ENCODE assay signal across 1 cellular context in the genomic region with DNA sequence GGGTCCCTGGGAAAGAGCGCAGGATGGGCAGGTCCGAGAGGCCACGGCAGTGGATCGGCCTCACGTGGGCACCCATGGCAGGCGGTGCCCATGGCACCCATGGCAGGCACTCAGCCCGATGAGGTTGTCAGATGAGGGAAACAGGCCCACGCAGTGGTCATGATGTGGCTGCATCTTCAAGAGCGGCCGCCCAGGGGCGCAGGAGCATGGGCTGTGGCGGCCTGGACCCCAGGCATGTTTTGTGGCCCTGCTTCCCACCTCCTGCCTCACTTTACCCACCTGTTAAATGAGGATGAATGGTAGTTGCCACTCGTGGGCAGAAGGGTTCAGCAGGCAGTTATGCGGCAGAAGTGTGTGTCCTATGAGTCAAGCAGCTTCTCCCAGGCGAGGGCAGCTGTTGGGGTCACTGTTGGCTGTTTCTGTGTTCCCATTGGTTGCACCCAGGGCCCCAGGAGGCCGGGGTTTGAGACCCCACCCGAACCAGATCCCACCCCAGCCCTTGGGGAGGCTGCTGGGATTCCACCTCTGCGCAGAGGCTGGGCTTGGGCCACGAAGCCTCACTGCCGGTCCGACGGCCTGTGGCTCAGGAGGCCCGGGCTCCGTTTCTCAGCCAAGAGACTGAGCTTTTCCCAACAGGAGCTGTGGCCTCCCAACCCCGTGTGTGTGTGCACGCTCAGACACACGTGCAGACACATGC.
TF ChIP-seq lines count a peak whose summit lies in the region.

No MANE protein-coding gene starts in this region.

TF ChIP-seq in H1, 55 proteins besides CTCF, POLR2A, EP300 and RAD21:
- TF ChIP-seq CHD1 (IDR thresholded peaks at IDR 0.05; ENCODE audit: low read depth, low read length) (no peak), JUN (IDR thresholded peaks at IDR 0.05; ENCODE audit: low read depth, low read length) (no peak), GABPA (IDR thresholded peaks at IDR 0.05; ENCODE audit: borderline replicate concordance, insufficient read depth, low read length) (no peak), RBBP5 (IDR thresholded peaks at IDR 0.05; ENCODE audit: borderline replicate concordance, low read depth, low read length) (no peak), CHD2 (IDR thresholded peaks at IDR 0.05; ENCODE audit: low read length) (no peak), MAX (IDR thresholded peaks at IDR 0.05) (no peak), NANOG (IDR thresholded peaks at IDR 0.05; ENCODE audit: insufficient read depth, low read depth, low read length, poor library complexity, severe bottlenecking) (no peak), BACH1 (IDR thresholded peaks at IDR 0.05; ENCODE audit: low read length) (no peak), CREB1 (IDR thresholded peaks at IDR 0.05) (no peak), SRF (IDR thresholded peaks at IDR 0.05; ENCODE audit: low read depth, low read length) (no peak), TCF12 (IDR thresholded peaks at IDR 0.05; ENCODE audit: low read depth, low read length) (no peak), JUND (IDR thresholded peaks at IDR 0.05; ENCODE audit: low read length) (no peak), KDM4A (IDR thresholded peaks at IDR 0.05; ENCODE audit: low read depth, low read length, severe bottlenecking) (no peak), POU5F1 (IDR thresholded peaks at IDR 0.05; ENCODE audit: low read depth, low read length) (no peak), HDAC2 (IDR thresholded peaks at IDR 0.05; ENCODE audit: borderline replicate concordance in 1 of 2, low read depth in 2 of 2, low read length in 2 of 2) (no peak), TAF7 (optimal IDR thresholded peaks at IDR 0.05; ENCODE audit: borderline replicate concordance, low read depth, low read length) (no peak), HDAC6 (IDR thresholded peaks at IDR 0.05; ENCODE audit: low read depth, low read length) (no peak)
- TF ChIP-seq, protein P1, sequence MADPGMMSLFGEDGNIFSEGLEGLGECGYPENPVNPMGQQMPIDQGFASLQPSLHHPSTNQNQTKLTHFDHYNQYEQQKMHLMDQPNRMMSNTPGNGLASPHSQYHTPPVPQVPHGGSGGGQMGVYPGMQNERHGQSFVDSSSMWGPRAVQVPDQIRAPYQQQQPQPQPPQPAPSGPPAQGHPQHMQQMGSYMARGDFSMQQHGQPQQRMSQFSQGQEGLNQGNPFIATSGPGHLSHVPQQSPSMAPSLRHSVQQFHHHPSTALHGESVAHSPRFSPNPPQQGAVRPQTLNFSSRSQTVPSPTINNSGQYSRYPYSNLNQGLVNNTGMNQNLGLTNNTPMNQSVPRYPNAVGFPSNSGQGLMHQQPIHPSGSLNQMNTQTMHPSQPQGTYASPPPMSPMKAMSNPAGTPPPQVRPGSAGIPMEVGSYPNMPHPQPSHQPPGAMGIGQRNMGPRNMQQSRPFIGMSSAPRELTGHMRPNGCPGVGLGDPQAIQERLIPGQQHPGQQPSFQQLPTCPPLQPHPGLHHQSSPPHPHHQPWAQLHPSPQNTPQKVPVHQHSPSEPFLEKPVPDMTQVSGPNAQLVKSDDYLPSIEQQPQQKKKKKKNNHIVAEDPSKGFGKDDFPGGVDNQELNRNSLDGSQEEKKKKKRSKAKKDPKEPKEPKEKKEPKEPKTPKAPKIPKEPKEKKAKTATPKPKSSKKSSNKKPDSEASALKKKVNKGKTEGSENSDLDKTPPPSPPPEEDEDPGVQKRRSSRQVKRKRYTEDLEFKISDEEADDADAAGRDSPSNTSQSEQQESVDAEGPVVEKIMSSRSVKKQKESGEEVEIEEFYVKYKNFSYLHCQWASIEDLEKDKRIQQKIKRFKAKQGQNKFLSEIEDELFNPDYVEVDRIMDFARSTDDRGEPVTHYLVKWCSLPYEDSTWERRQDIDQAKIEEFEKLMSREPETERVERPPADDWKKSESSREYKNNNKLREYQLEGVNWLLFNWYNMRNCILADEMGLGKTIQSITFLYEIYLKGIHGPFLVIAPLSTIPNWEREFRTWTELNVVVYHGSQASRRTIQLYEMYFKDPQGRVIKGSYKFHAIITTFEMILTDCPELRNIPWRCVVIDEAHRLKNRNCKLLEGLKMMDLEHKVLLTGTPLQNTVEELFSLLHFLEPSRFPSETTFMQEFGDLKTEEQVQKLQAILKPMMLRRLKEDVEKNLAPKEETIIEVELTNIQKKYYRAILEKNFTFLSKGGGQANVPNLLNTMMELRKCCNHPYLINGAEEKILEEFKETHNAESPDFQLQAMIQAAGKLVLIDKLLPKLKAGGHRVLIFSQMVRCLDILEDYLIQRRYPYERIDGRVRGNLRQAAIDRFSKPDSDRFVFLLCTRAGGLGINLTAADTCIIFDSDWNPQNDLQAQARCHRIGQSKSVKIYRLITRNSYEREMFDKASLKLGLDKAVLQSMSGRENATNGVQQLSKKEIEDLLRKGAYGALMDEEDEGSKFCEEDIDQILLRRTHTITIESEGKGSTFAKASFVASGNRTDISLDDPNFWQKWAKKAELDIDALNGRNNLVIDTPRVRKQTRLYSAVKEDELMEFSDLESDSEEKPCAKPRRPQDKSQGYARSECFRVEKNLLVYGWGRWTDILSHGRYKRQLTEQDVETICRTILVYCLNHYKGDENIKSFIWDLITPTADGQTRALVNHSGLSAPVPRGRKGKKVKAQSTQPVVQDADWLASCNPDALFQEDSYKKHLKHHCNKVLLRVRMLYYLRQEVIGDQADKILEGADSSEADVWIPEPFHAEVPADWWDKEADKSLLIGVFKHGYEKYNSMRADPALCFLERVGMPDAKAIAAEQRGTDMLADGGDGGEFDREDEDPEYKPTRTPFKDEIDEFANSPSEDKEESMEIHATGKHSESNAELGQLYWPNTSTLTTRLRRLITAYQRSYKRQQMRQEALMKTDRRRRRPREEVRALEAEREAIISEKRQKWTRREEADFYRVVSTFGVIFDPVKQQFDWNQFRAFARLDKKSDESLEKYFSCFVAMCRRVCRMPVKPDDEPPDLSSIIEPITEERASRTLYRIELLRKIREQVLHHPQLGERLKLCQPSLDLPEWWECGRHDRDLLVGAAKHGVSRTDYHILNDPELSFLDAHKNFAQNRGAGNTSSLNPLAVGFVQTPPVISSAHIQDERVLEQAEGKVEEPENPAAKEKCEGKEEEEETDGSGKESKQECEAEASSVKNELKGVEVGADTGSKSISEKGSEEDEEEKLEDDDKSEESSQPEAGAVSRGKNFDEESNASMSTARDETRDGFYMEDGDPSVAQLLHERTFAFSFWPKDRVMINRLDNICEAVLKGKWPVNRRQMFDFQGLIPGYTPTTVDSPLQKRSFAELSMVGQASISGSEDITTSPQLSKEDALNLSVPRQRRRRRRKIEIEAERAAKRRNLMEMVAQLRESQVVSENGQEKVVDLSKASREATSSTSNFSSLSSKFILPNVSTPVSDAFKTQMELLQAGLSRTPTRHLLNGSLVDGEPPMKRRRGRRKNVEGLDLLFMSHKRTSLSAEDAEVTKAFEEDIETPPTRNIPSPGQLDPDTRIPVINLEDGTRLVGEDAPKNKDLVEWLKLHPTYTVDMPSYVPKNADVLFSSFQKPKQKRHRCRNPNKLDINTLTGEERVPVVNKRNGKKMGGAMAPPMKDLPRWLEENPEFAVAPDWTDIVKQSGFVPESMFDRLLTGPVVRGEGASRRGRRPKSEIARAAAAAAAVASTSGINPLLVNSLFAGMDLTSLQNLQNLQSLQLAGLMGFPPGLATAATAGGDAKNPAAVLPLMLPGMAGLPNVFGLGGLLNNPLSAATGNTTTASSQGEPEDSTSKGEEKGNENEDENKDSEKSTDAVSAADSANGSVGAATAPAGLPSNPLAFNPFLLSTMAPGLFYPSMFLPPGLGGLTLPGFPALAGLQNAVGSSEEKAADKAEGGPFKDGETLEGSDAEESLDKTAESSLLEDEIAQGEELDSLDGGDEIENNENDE (IDR thresholded peaks at IDR 0.05; ENCODE audit: insufficient replicate concordance, low read length), result no peak
